In genomic region chr2:18987592-18988073, GRCh38 we compare ENCODE assay signal across 8 cellular contexts.
DNase-seq lines count a peak whose midpoint lies in the region; ATAC-seq and FAIRE-seq lines count a peak whose summit lies in the region.

No MANE protein-coding gene starts in this region.

- FAIRE-seq in small intestine (lab: Jason Lieb, UNC): no peak

- POLR2A ChIA-PET in CD4-positive, alpha-beta memory T cell (lab: Charles Lee; ENCODE audit: partially characterized antibody): no interaction called here

- no peak overlapping the region for H3K4me3 Mint-ChIP-seq in CD4-positive, alpha-beta memory T cell

- ATAC-seq in GM18867 (IDR thresholded peaks at IDR 0.05; ENCODE audit: unreplicated experiment): no peak

- no peak overlapping the region for H3K4me3 ChIP-seq in small intestine (ENCODE audit: low read depth in 1 of 2, low read length in 2 of 2)
- H3K4me3 ChIP-seq in CD4-positive, alpha-beta memory T cell (ENCODE audit: low read length in 2 of 2): no peak overlapping the region

- no peaks in the 10 kb centered on the region for H3K36me3 Mint-ChIP-seq in CD4-positive, alpha-beta memory T cell

- CTCF ChIA-PET in CD4-positive, alpha-beta memory T cell (lab: Charles Lee; ENCODE audit: partially characterized antibody): no interaction called here

- H3K9me3 Mint-ChIP-seq in CD4-positive, alpha-beta memory T cell: no peaks in the 10 kb centered on the region

- no peaks in the 10 kb centered on the region for H3K27me3 ChIP-seq in small intestine (ENCODE audit: control insufficient read depth in 2 of 2, insufficient read depth in 2 of 2, low read length in 2 of 2)
- H3K27me3 ChIP-seq in CD4-positive, alpha-beta memory T cell (ENCODE audit: insufficient read depth, low read length): no peaks in the 10 kb centered on the region

- H3K27ac ChIP-seq in small intestine (ENCODE audit: low read depth in 1 of 2, low read length in 1 of 2): no peak overlapping the region
- H3K27ac ChIP-seq in CD4-positive, alpha-beta memory T cell (ENCODE audit: low read depth, low read length): no peak overlapping the region

- no peaks in the 10 kb centered on the region for H3K4me1 ChIP-seq in small intestine (ENCODE audit: control insufficient read depth in 2 of 2, insufficient read depth in 1 of 2, low read depth in 1 of 2, low read length in 1 of 2)
- H3K4me1 ChIP-seq in CD4-positive, alpha-beta memory T cell (ENCODE audit: insufficient read depth, low read length): no peaks in the 10 kb centered on the region

- no peak overlapping the region for H3K27ac Mint-ChIP-seq in CD4-positive, alpha-beta memory T cell

- 30 to 35% (median 31%) methylated on average over 4 of the region's 4 CpGs for WGBS in small intestine, 3 donors

- H3K9me3 ChIP-seq in small intestine (ENCODE audit: control insufficient read depth, low read depth): no peaks in the 10 kb centered on the region
- no peaks in the 10 kb centered on the region for H3K9me3 ChIP-seq in CD4-positive, alpha-beta memory T cell (ENCODE audit: control insufficient read depth in 1 of 2, low read length in 2 of 2)

- H3K27me3 Mint-ChIP-seq in CD4-positive, alpha-beta memory T cell: no peaks in the 10 kb centered on the region

- H3K36me3 ChIP-seq in small intestine (ENCODE audit: control insufficient read depth in 2 of 2, insufficient read depth in 2 of 2, low read length in 2 of 2): no peaks in the 10 kb centered on the region
- H3K36me3 ChIP-seq in CD4-positive, alpha-beta memory T cell (ENCODE audit: insufficient read depth, low read length): no peaks in the 10 kb centered on the region

- peak; percentile 17 for DNase-seq in HPDE6-E6E7 (ENCODE audit: extremely low spot score)
- DNase-seq in SHP77 (lab: John Stamatoyannopoulos, UW): peak; percentile 54 to 62
- peak; percentile 17 to 90 (median 70) for DNase-seq in head of caudate nucleus
- DNase-seq in small intestine: peak; percentile 25
- DNase-seq in activated effector memory CD4-positive, alpha-beta T cell treated with Interleukin-2 at 50 U/mL for 16 hours: no peak
- DNase-seq in KG1 (lab: John Stamatoyannopoulos, UW): no peak
- no peak for DNase-seq in CD4-positive, alpha-beta memory T cell

- H3K4me1 Mint-ChIP-seq in CD4-positive, alpha-beta memory T cell: no peaks in the 10 kb centered on the region

- intact Hi-C loops in head of caudate nucleus (cut with DNase I): loop anchor here (10.0 kb wide), 1 partner anchor 367 kb away; the partner anchor contains the start of gene OSR1
- intact Hi-C loops in CD4-positive, alpha-beta memory T cell (cut with micrococcal nuclease): no loop called here

Comparison
In these comparisons a context has a peak if more than half of its experiments do, and no peak if none do; other contexts are left out.
1. DNase-seq: peak in HPDE6-E6E7 (single experiment), SHP77 (2 of 2), head of caudate nucleus (42 of 42) and small intestine (single experiment); none in activated effector memory CD4-positive, alpha-beta T cell treated with Interleukin-2 at 50 U/mL for 16 hours (single experiment), KG1 (single experiment) and CD4-positive, alpha-beta memory T cell (0 of 5).